27 cellular contexts compared by ENCODE assay signal in genomic region chr7:116661741-116662329, GRCh38.
"Had no signal": no experiment of that assay in that cellular context is flagged by ENCODE, and none has a peak within 500 bp of the region (broad histone marks: within the 10 kb centered on the region; RNA-seq: fewer than 3 reads in every experiment).

No MANE protein-coding gene starts in this region.

- FAIRE-seq: islet of Langerhans had no signal

- H3K4me1 Mint-ChIP-seq: memory B cell; naive B cell; stimulated activated memory B cell treated with anti-CD40 and anti-IgM and Interleukin-4, amounts not matched to agents 10 μg/mL and 1 μg/mL and 100 μg/mL, for 72 hours had no signal

- H3K27ac Mint-ChIP-seq: endodermal cell; memory B cell; naive B cell; natural killer cell treated with Interleukin-12 subunit alpha and Interleukin-12 subunit beta and Interleukin-15 and Interleukin-18, amount 100 ng/mL, for 72 hours; stimulated activated memory B cell treated with anti-CD40 and anti-IgM and Interleukin-4, amounts not matched to agents 10 μg/mL and 1 μg/mL and 100 μg/mL, for 72 hours; stimulated activated naive CD8-positive, alpha-beta T cell treated with anti-CD3 and anti-CD28 coated beads, Interleukin-15, Interleukin-2, amounts not matched to agents 100 ng/mL and 50 ng/mL, for 24 hours had no signal

- H3K27me3 ChIP-seq: gastrocnemius medialis, right atrium auricular region, sigmoid colon, transverse colon, upper lobe of right lung, uterus had no signal

- H3K4me3 Mint-ChIP-seq: endodermal cell; memory B cell; naive B cell; natural killer cell treated with Interleukin-12 subunit alpha and Interleukin-12 subunit beta and Interleukin-15 and Interleukin-18, amount 100 ng/mL, for 72 hours; stimulated activated memory B cell treated with anti-CD40 and anti-IgM and Interleukin-4, amounts not matched to agents 10 μg/mL and 1 μg/mL and 100 μg/mL, for 72 hours; stimulated activated naive CD8-positive, alpha-beta T cell treated with anti-CD3 and anti-CD28 coated beads, Interleukin-15, Interleukin-2, amounts not matched to agents 100 ng/mL and 50 ng/mL, for 24 hours had no signal

- H3K36me3 Mint-ChIP-seq: memory B cell; naive B cell; natural killer cell treated with Interleukin-12 subunit alpha and Interleukin-12 subunit beta and Interleukin-15 and Interleukin-18, amount 100 ng/mL, for 72 hours; stimulated activated memory B cell treated with anti-CD40 and anti-IgM and Interleukin-4, amounts not matched to agents 10 μg/mL and 1 μg/mL and 100 μg/mL, for 72 hours had no signal

- H3K27ac ChIP-seq: epithelial cell of prostate, gastrocnemius medialis, left ventricle myocardium inferior, prostate gland, right atrium auricular region, sigmoid colon, transverse colon, upper lobe of right lung, uterus had no signal

- H3K4me3 ChIP-seq: gastrocnemius medialis, left ventricle myocardium inferior, lung, prostate gland, right atrium auricular region, sigmoid colon, transverse colon, upper lobe of right lung, uterus had no signal

- H3K36me3 ChIP-seq: gastrocnemius medialis, left ventricle myocardium inferior, prostate gland, right atrium auricular region, sigmoid colon, transverse colon, upper lobe of right lung, uterus had no signal

- H3K9me3 ChIP-seq: gastrocnemius medialis, left ventricle myocardium inferior, prostate gland, sigmoid colon, transverse colon, upper lobe of right lung, uterus had no signal

- ATAC-seq: esophagus mucosa; gastrocnemius medialis; left cardiac atrium; natural killer cell treated with Interleukin-12 subunit alpha and Interleukin-12 subunit beta and Interleukin-15 and Interleukin-18, amount 100 ng/mL, for 72 hours; stimulated activated memory B cell treated with anti-CD40 and anti-IgM and Interleukin-4, amounts not matched to agents 10 μg/mL and 1 μg/mL and 100 μg/mL, for 72 hours; upper lobe of right lung had no signal

- DNase-seq: cerebellar nuclear complex; cortex of kidney; effector CD8-positive, alpha-beta T cell; endodermal cell; foreskin fibroblast; gastrocnemius medialis; head of caudate nucleus; hippocampal formation; left cardiac atrium; left ventricle myocardium inferior; naive B cell; nucleus accumbens; sigmoid colon; stimulated activated CD4-positive, alpha-beta T cell treated with anti-CD3 and anti-CD28 coated beads, Interleukin-4, amount 100 ng/mL, for 4 hours; transverse colon; upper lobe of right lung; uterus had no signal

- H3K4me1 ChIP-seq: gastrocnemius medialis, prostate gland, right atrium auricular region, sigmoid colon, transverse colon, upper lobe of right lung, uterus had no signal

- H3K9me3 Mint-ChIP-seq: endodermal cell; stimulated activated memory B cell treated with anti-CD40 and anti-IgM and Interleukin-4, amounts not matched to agents 10 μg/mL and 1 μg/mL and 100 μg/mL, for 72 hours had no signal
